ENCODE assay signal across 9 cellular contexts in genomic region chr6:6713660-6714446, GRCh38.
DNase-seq lines count a peak whose midpoint lies in the region; ATAC-seq and TF ChIP-seq lines count a peak whose summit lies in the region.
"Had no signal": no experiment of that assay in that cellular context is flagged by ENCODE, and none has a peak within 500 bp of the region (broad histone marks: within the 10 kb centered on the region; RNA-seq: fewer than 3 reads in every experiment).

No MANE protein-coding gene starts in this region.

- no peaks in the 10 kb centered on the region for H3K9me2 ChIP-seq in Loucy (replicated peaks; ENCODE audit: low read depth, low read length)

- H3K79me2 ChIP-seq in Loucy (ENCODE audit: insufficient read depth, low read length) = no peaks in the 10 kb centered on the region

- no peak overlapping the region for H3K4me3 ChIP-seq in AG10803 (ENCODE audit: low read length)
- H3K4me3 ChIP-seq in Loucy (ENCODE audit: low read length, poor library complexity, severe bottlenecking) = peak overlapping the region; percentile 13
- H3K4me3 ChIP-seq in choroid plexus epithelial cell (ENCODE audit: low read depth, low read length) = no peak overlapping the region
- no peak overlapping the region for H3K4me3 ChIP-seq in mucosa of stomach (ENCODE audit: low read length)
- H3K4me3 ChIP-seq in thyroid gland (replicated peaks in 1 of 3) = no peak overlapping the region

- H3K9ac ChIP-seq in Loucy (ENCODE audit: low read depth, low read length, poor library complexity, severe bottlenecking) (peak overlapping the region; percentile 60), mucosa of stomach (ENCODE audit: low read length) (peak overlapping the region; percentile 64)

- ATAC-seq in HG03025 (IDR thresholded peaks at IDR 0.05; ENCODE audit: low FRiP score, unreplicated experiment) = no peak

- no peaks in the 10 kb centered on the region for H3F3A ChIP-seq in Loucy (ENCODE audit: low read depth)

- WGBS in thyroid gland, 2 donors = 80 to 88% methylated on average over 20 of the region's 20 CpGs

- no peaks in the 10 kb centered on the region for H4K20me1 ChIP-seq in Loucy (ENCODE audit: insufficient read depth, low read length, poor library complexity, severe bottlenecking)

- H3K36me3 ChIP-seq in Loucy (ENCODE audit: insufficient read depth, low read length) (no peaks in the 10 kb centered on the region), mucosa of stomach (ENCODE audit: control insufficient read depth, insufficient read depth, low read length) (no peaks in the 10 kb centered on the region), thyroid gland (no peaks in the 10 kb centered on the region)

- DNase-seq in AG10803 (ENCODE audit: low read depth) (peak; percentile 86), choroid plexus epithelial cell (ENCODE audit: low read depth) (peak; percentile 45), thyroid gland (no peak), NCI-H2196 treated with DMSO at 0.1 percent for 48 hours (lab: John Stamatoyannopoulos, UW; ENCODE audit: unreplicated experiment) (no peak)
- no peak for DNase-seq in activated CD4-positive, alpha-beta T cell treated with anti-CD3 and anti-CD28 coated beads for 1 hour
- DNase-seq: immature natural killer cell had no signal

- TF ChIP-seq CTCF in AG10803 (conservative IDR thresholded peaks at IDR 0.05; ENCODE audit: low read length) (no peak), Loucy (conservative IDR thresholded peaks at IDR 0.05; ENCODE audit: low read length) (no peak), choroid plexus epithelial cell (conservative IDR thresholded peaks at IDR 0.05; ENCODE audit: low read depth, low read length) (no peak), thyroid gland (IDR thresholded peaks at IDR 0.05) (no peak)

- TF ChIP-seq POLR2A in thyroid gland (IDR thresholded peaks at IDR 0.05) = no peak

- H3K27me3 ChIP-seq in Loucy (ENCODE audit: insufficient read depth, low read length, poor library complexity, severe bottlenecking) = no peaks in the 10 kb centered on the region
- H3K27me3 ChIP-seq in mucosa of stomach (ENCODE audit: control insufficient read depth, insufficient read depth, low read length) = no peaks in the 10 kb centered on the region
- H3K27me3 ChIP-seq in thyroid gland = no peaks in the 10 kb centered on the region

- H3K4me1 ChIP-seq in Loucy (ENCODE audit: insufficient read depth, low read length, poor library complexity, severe bottlenecking) (peaks cover 56% of the 10 kb centered on the region), mucosa of stomach (ENCODE audit: control insufficient read depth, insufficient read depth, low read length) (peaks cover 35% of the 10 kb centered on the region), thyroid gland (peaks cover 19 to 23% of the 10 kb centered on the region in 2 donors)

- H3K9me3 ChIP-seq in Loucy (ENCODE audit: insufficient read depth, low read depth, low read length) (no peaks in the 10 kb centered on the region), mucosa of stomach (ENCODE audit: control insufficient read depth, low read length) (no peaks in the 10 kb centered on the region), thyroid gland (no peaks in the 10 kb centered on the region)

- H3K4me2 ChIP-seq in Loucy (ENCODE audit: low read depth, low read length, poor library complexity, severe bottlenecking) = peak overlapping the region; percentile 64

- peak overlapping the region; percentile 14; the same call in 1 of the 2 replicates for H2AFZ ChIP-seq in Loucy (ENCODE audit: low read length)

- intact Hi-C loops in thyroid gland (cut with DNase I) = no loop called here

- no peak overlapping the region for H3K27ac ChIP-seq in thyroid gland

Comparison
In these comparisons a context has a peak if more than half of its experiments do, and no peak if none do; other contexts are left out.
1. DNase-seq: peak in AG10803 (single experiment) and choroid plexus epithelial cell (single experiment); none in thyroid gland (0 of 2), NCI-H2196 treated with DMSO at 0.1 percent for 48 hours (single experiment) and activated CD4-positive, alpha-beta T cell treated with anti-CD3 and anti-CD28 coated beads for 1 hour (single experiment).